Comparison of ENCODE assay signal across 1 cellular context in the genomic region with DNA sequence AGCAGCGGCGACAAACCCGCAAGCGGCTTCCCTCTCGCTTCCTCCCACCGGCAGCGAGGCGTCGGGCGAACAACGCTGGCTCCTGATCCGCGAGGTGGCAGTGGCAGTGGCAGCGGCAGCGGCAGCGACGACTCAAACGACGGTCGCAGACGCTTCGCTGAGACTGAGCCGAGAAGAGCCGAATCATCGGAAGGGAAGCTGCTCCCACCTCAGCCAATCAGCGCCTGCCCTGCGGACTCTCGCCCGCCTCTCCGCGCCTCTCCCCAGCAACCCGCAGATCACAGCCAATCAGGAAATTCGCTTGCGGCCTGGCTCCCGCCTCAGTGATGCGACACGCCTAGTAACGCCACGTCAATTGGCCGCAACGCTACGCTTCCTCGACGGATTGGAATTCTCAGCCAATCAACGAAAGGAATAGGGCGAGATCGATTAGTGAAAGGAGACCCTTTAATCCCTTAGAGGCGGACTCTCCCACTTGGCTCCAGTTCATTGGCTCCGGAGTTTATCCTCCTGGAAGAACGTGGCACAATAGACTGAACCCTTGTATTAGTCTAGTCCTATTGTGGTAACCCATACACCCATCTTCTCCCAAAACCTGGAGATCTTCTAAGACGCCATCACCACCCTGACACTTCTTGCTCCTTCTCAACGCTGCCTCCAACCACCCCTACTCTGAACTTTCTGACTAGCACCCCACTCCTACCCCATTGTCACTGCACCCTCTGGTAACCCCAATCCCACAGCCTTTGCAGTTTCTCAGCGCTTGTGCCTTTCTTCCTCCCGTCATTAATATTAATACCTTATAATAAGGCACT.
TF ChIP-seq lines count a peak whose summit lies in the region.

Gene VCP (minus strand): TSS at position 165 of the 815 bp plus-strand sequence. CDS start 272 bp downstream, outside the sequence.

TF ChIP-seq in HepG2, 621 proteins besides CTCF, POLR2A, EP300 and RAD21 (continued from another document and continues in another):
- TF ChIP-seq ZSCAN5A (CRISPR knock-in tag; IDR thresholded peaks at IDR 0.05; ENCODE audit: borderline replicate concordance) (0 out of 2 replicates have a peak, but pooled peaks have one; percentile 25), ELK4 (CRISPR knock-in tag; IDR thresholded peaks at IDR 0.05; ENCODE audit: borderline replicate concordance) (no peak), ZNF281 (CRISPR knock-in tag; IDR thresholded peaks at IDR 0.05; ENCODE audit: borderline replicate concordance) (no peak), SIX4 (CRISPR knock-in tag; IDR thresholded peaks at IDR 0.05) (peak; percentile 84), ZNF256 (CRISPR knock-in tag; conservative IDR thresholded peaks at IDR 0.05) (0 out of 2 replicates have a peak, but pooled peaks have one; percentile 63), TEAD2 (CRISPR knock-in tag; IDR thresholded peaks at IDR 0.05) (peak; percentile 39; the same call in 1 of the 2 replicates), GATAD2A (CRISPR knock-in tag; IDR thresholded peaks at IDR 0.05) (no peak), ELF1 (CRISPR knock-in tag; IDR thresholded peaks at IDR 0.05) (peak; percentile 72), ZEB1 (IDR thresholded peaks at IDR 0.05; ENCODE audit: insufficient replicate concordance, low read depth) (no peak), SMAD3 (CRISPR knock-in tag; IDR thresholded peaks at IDR 0.05) (no peak), ZNF678 (CRISPR knock-in tag; IDR thresholded peaks at IDR 0.05) (no peak), ZNF781 (CRISPR knock-in tag; IDR thresholded peaks at IDR 0.05; ENCODE audit: borderline replicate concordance, not compliant biosample characterization) (no peak), HNRNPL (IDR thresholded peaks at IDR 0.05; ENCODE audit: low read depth, low read length) (no peak; the same call in 1 of the 2 replicates), RARG (CRISPR knock-in tag; IDR thresholded peaks at IDR 0.05; ENCODE audit: low read depth) (no peak), MAFK (conservative IDR thresholded peaks at IDR 0.05 in 1 of 2, IDR thresholded peaks at IDR 0.05 in 1 of 2; ENCODE audit: low read length in 2 of 2) (peak in 1 of 2 experiments; percentile 1; a peak in 2 of 4 replicates), HOMEZ (CRISPR knock-in tag; IDR thresholded peaks at IDR 0.05; ENCODE audit: low read depth) (no peak), ZNF556 (CRISPR knock-in tag; IDR thresholded peaks at IDR 0.05; ENCODE audit: borderline replicate concordance) (no peak), TIGD3 (CRISPR knock-in tag; IDR thresholded peaks at IDR 0.05; ENCODE audit: borderline replicate concordance) (0 out of 2 replicates have a peak, but pooled peaks have one; percentile 71), ZNF558 (CRISPR knock-in tag; IDR thresholded peaks at IDR 0.05; ENCODE audit: borderline replicate concordance) (no peak; the same call in 1 of the 2 replicates), TOE1 (CRISPR knock-in tag; IDR thresholded peaks at IDR 0.05) (no peak), RORA (CRISPR knock-in tag; IDR thresholded peaks at IDR 0.05) (no peak), RFXANK (CRISPR knock-in tag; IDR thresholded peaks at IDR 0.05) (peak; percentile 99)
- TF ChIP-seq, protein P1, sequence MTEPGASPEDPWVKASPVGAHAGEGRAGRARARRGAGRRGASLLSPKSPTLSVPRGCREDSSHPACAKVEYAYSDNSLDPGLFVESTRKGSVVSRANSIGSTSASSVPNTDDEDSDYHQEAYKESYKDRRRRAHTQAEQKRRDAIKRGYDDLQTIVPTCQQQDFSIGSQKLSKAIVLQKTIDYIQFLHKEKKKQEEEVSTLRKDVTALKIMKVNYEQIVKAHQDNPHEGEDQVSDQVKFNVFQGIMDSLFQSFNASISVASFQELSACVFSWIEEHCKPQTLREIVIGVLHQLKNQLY (CRISPR knock-in tag; IDR thresholded peaks at IDR 0.05): 0 out of 2 replicates have a peak, but pooled peaks have one; percentile 26
- TF ChIP-seq, protein P2, sequence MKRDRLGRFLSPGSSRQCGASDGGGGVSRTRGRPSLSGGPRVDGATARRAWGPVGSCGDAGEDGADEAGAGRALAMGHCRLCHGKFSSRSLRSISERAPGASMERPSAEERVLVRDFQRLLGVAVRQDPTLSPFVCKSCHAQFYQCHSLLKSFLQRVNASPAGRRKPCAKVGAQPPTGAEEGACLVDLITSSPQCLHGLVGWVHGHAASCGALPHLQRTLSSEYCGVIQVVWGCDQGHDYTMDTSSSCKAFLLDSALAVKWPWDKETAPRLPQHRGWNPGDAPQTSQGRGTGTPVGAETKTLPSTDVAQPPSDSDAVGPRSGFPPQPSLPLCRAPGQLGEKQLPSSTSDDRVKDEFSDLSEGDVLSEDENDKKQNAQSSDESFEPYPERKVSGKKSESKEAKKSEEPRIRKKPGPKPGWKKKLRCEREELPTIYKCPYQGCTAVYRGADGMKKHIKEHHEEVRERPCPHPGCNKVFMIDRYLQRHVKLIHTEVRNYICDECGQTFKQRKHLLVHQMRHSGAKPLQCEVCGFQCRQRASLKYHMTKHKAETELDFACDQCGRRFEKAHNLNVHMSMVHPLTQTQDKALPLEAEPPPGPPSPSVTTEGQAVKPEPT (CRISPR knock-in tag; IDR thresholded peaks at IDR 0.05; ENCODE audit: low read depth): no peak
- TF ChIP-seq, protein P3, sequence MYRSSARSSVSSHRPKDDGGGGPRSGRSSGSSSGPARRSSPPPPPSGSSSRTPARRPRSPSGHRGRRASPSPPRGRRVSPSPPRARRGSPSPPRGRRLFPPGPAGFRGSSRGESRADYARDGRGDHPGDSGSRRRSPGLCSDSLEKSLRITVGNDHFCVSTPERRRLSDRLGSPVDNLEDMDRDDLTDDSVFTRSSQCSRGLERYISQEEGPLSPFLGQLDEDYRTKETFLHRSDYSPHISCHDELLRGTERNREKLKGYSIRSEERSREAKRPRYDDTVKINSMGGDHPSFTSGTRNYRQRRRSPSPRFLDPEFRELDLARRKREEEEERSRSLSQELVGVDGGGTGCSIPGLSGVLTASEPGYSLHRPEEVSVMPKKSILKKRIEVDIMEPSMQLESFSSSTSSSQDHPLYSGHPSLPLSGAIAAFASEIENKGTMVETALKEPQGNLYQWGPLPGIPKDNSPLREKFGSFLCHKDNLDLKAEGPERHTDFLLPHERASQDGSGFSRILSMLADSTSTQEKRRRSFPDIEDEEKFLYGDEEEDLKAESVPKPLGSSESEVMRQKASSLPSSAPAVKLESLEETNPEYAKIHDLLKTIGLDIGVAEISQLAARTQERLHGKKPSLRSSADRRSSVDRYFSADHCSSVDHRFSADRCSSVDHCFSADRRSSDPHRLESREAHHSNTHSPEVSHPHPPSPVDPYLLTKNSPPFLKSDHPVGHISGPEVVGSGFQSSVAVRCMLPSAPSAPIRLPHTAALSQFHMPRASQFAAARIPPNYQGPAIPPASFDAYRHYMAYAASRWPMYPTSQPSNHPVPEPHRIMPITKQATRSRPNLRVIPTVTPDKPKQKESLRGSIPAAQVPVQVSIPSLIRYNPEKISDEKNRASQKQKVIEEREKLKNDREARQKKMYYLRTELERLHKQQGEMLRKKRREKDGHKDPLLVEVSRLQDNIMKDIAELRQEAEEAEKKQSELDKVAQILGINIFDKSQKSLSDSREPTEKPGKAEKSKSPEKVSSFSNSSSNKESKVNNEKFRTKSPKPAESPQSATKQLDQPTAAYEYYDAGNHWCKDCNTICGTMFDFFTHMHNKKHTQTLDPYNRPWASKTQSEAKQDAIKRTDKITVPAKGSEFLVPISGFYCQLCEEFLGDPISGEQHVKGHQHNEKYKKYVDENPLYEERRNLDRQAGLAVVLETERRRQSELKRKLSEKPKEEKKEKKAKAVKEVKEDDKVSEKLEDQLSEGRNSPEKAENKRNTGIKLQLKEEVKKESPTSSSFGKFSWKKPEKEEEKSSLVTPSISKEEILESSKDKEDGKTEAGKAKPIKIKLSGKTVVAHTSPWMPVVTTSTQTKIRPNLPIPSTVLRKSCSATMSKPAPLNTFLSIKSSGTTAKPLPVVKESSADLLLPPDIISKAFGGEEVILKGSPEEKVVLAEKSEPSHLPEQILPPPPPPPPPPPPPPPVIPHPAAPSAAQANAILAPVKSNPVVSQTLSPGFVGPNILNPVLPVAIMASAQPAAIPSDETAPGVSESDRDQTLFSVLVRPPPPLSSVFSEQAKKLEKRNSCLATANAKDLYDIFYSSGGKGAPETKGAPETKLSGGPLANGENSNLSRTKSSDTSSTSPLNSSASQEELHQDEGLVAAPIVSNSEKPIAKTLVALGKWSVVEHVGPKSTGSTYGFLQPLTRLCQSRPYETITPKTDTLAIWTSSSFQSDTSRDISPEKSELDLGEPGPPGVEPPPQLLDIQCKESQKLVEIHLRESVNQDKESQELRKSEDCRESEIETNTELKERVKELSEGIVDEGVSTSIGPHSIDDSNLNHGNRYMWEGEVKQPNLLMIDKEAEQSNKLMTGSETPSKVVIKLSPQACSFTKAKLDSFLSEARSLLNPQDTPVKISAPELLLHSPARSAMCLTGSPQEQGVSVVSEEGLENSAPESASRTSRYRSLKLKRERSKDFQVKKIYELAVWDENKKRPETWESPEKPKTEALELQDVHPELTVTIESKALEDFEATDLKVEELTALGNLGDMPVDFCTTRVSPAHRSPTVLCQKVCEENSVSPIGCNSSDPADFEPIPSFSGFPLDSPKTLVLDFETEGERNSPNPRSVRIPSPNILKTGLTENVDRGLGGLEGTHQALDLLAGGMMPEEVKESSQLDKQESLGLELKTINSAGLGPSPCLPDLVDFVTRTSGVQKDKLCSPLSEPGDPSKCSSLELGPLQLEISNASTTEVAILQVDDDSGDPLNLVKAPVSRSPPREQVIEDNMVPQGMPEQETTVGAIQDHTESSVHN (CRISPR knock-in tag; IDR thresholded peaks at IDR 0.05): no peak
